In genomic region chr22:19479358-19480172, GRCh38 we compare ENCODE assay signal across 8 cellular contexts. TPM values are rescaled to one million over a fixed set of nuclear protein-coding genes. Genes with fewer than 3 reads are reported as not detected.
DNase-seq lines count a peak whose midpoint lies in the region; TF ChIP-seq lines count a peak whose summit lies in the region.

CDC45 (plus strand) TSS chr22:19479920; CDS start chr22:19479969, 49 bp downstream.

- H3K4me3 Mint-ChIP-seq in activated naive CD4-positive, alpha-beta T cell treated with anti-CD3 and anti-CD28 coated beads for 36 hours = peak within 1 kb of the TSS; percentile 99

- H3K27ac ChIP-seq in subcutaneous abdominal adipose tissue (ENCODE audit: low read depth, low read length) = peak within 1 kb of the TSS; percentile 99

- H3K27me3 ChIP-seq in neuron (ENCODE audit: insufficient read depth, low read length) (no peaks in the 10 kb centered on the region), subcutaneous abdominal adipose tissue (ENCODE audit: control insufficient read depth in 5 of 5, insufficient read depth in 4 of 5, low read length in 5 of 5) (no peaks in the 10 kb centered on the region)

- H3K27ac Mint-ChIP-seq in activated naive CD4-positive, alpha-beta T cell treated with anti-CD3 and anti-CD28 coated beads for 36 hours = peak within 1 kb of the TSS; percentile 96

- H3K36me3 ChIP-seq in neuron (ENCODE audit: insufficient read depth, low read length) (peaks cover 33% of the 10 kb centered on the region), subcutaneous abdominal adipose tissue (ENCODE audit: control insufficient read depth in 5 of 5, insufficient read depth in 5 of 5, low read length in 5 of 5) (peaks cover 0 to 16% (median 6%) of the 10 kb centered on the region in 5 donors)

- H3K4me1 ChIP-seq in neuron (ENCODE audit: insufficient read depth, low read length) = peaks cover 22% of the 10 kb centered on the region
- peaks cover 9 to 35% (median 27%) of the 10 kb centered on the region in 5 donors for H3K4me1 ChIP-seq in subcutaneous abdominal adipose tissue (ENCODE audit: control insufficient read depth in 5 of 5, insufficient read depth in 5 of 5, low read length in 5 of 5)

- CTCF ChIA-PET in activated naive CD4-positive, alpha-beta T cell treated with anti-CD3 and anti-CD28 coated beads for 36 hours (lab: Charles Lee) = interaction anchor here (0.6 to 1.2 kb wide), 6 partner anchors 12 to 302 kb away, joined by 3 to 5 read pairs (median 3); no protein-coding TSS in a partner anchor

- no peak for TF ChIP-seq CTCF in HFF-Myc (IDR thresholded peaks at IDR 0.05; ENCODE audit: low read depth, low read length, missing control alignments)

- peaks cover 28% of the 10 kb centered on the region for H3K4me1 Mint-ChIP-seq in activated naive CD4-positive, alpha-beta T cell treated with anti-CD3 and anti-CD28 coated beads for 36 hours (ENCODE audit: low read depth)

- H3K4me3 ChIP-seq in HFF-Myc (replicated peaks; ENCODE audit: low read depth, low read length) (peak within 1 kb of the TSS; percentile 71), neuron (ENCODE audit: low read length) (peak within 1 kb of the TSS; percentile 100), subcutaneous abdominal adipose tissue (ENCODE audit: low read depth in 1 of 5, low read length in 5 of 5) (peak within 1 kb of the TSS; percentile 71 to 96 (median 94))

- intact Hi-C loops in activated naive CD4-positive, alpha-beta T cell treated with anti-CD3 and anti-CD28 coated beads for 36 hours (cut with micrococcal nuclease) = loop anchor here (1.0 to 5.0 kb wide), 12 partner anchors 30 to 413 kb away; partner anchors contain the start of genes CLTCL1, DGCR2, ESS2 and MRPL40

- H3K36me3 Mint-ChIP-seq in activated naive CD4-positive, alpha-beta T cell treated with anti-CD3 and anti-CD28 coated beads for 36 hours (ENCODE audit: low read depth) = peaks cover 37% of the 10 kb centered on the region

- H2AFZ ChIP-seq in neuron (ENCODE audit: low read depth, low read length) = peak within 1 kb of the TSS; percentile 71

- no peaks in the 10 kb centered on the region for H3K9me3 Mint-ChIP-seq in activated naive CD4-positive, alpha-beta T cell treated with anti-CD3 and anti-CD28 coated beads for 36 hours

- H3K27me3 Mint-ChIP-seq in activated naive CD4-positive, alpha-beta T cell treated with anti-CD3 and anti-CD28 coated beads for 36 hours (ENCODE audit: low read depth) = no peaks in the 10 kb centered on the region

- DNase-seq in GM03348 (ENCODE audit: low spot score) = peak; percentile 99
- DNase-seq in HFF-Myc (ENCODE audit: extremely low read depth, low read depth) = peak; percentile 97
- peak; percentile 98 for DNase-seq in NAMALWA (ENCODE audit: low spot score)
- peak; percentile 98 for DNase-seq in SK-N-DZ (ENCODE audit: low spot score)
- peak; percentile 98 for DNase-seq in activated naive CD4-positive, alpha-beta T cell treated with anti-CD3 and anti-CD28 coated beads for 36 hours
- DNase-seq in foreskin melanocyte = peak; percentile 98

- no peaks in the 10 kb centered on the region for H3K9me3 ChIP-seq in neuron (ENCODE audit: low read length)
- no peaks in the 10 kb centered on the region for H3K9me3 ChIP-seq in subcutaneous abdominal adipose tissue (ENCODE audit: control insufficient read depth in 5 of 5, low read length in 5 of 5)

- H3K9ac ChIP-seq in subcutaneous abdominal adipose tissue (ENCODE audit: low read length in 5 of 5) = peak within 1 kb of the TSS; percentile 86 to 96 (median 95)

RNA-seq across cellular contexts. Expression of gene CDC45, which starts in this region (rescaled TPM):
- 133 and 141 TPM in 2 replicates for polyA plus RNA-seq in SK-N-DZ (2014; cell fraction: cytosol; rRNA removed)
- 183 and 247 TPM in 2 replicates for polyA plus RNA-seq in SK-N-DZ (2014; cell fraction: nucleus; rRNA removed)
- total RNA-seq in activated naive CD4-positive, alpha-beta T cell treated with anti-CD3 and anti-CD28 coated beads for 36 hours = 10 to 100 TPM; 86.3 to 91.7 TPM

Comparison
In these comparisons a context has a peak if more than half of its experiments do, and no peak if none do; other contexts are left out.
1. Peak in every context shown above with its lines: DNase-seq, H3K4me3 ChIP-seq and H3K27ac ChIP-seq.